In genomic region chr2:96306370-96306769, GRCh38 we compare ENCODE assay signal across 8 cellular contexts. TPM values are rescaled to one million over a fixed set of nuclear protein-coding genes. Genes with fewer than 3 reads are reported as not detected.
DNase-seq lines count a peak whose midpoint lies in the region; ATAC-seq and TF ChIP-seq lines count a peak whose summit lies in the region.

No MANE protein-coding gene starts in this region.

- H3K4me1 ChIP-seq in gastrocnemius medialis (peaks cover 17 to 18% of the 10 kb centered on the region in 2 donors), mucosa of descending colon (ENCODE audit: low read depth) (peaks cover 13% of the 10 kb centered on the region)

- H3K4me3 ChIP-seq in H7 (ENCODE audit: insufficient read depth, low read depth, low read length) (peak overlapping the region; percentile 55), fibroblast of pulmonary artery (replicated peaks; ENCODE audit: low read depth, low read length) (peak overlapping the region; percentile 100), gastrocnemius medialis (peak overlapping the region in 3 of 4 donors; percentile 87 to 95 (median 91)), mucosa of descending colon (no peak overlapping the region)

- H3K9me3 ChIP-seq in gastrocnemius medialis (no peaks in the 10 kb centered on the region), mucosa of descending colon (no peaks in the 10 kb centered on the region)

- peaks cover 25% of the 10 kb centered on the region for H3K36me3 ChIP-seq in H7 (replicated peaks; ENCODE audit: control insufficient read depth, insufficient read depth, low read length)
- H3K36me3 ChIP-seq in gastrocnemius medialis = peaks cover 3 to 22% of the 10 kb centered on the region in 2 donors
- peaks cover 6% of the 10 kb centered on the region for H3K36me3 ChIP-seq in mucosa of descending colon (ENCODE audit: low read depth)

- intact Hi-C loops in gastrocnemius medialis (cut with DNase I; ENCODE audit: low total_unique reads) = loop anchor here (5.0 kb wide), 1 partner anchor 101 kb away; no protein-coding TSS in a partner anchor
- intact Hi-C loops in mucosa of descending colon (cut with DNase I, micrococcal nuclease) = no loop called here

- TF ChIP-seq CTCF in fibroblast of pulmonary artery (IDR thresholded peaks at IDR 0.05; ENCODE audit: low read length, missing control alignments) = no peak
- TF ChIP-seq CTCF in gastrocnemius medialis (IDR thresholded peaks at IDR 0.05 in 4 of 5, conservative IDR thresholded peaks at IDR 0.05 in 1 of 5) = no peak
- no peak for TF ChIP-seq CTCF in mucosa of descending colon (IDR thresholded peaks at IDR 0.05)

- in situ Hi-C loops in gastrocnemius medialis (cut with MboI; ENCODE audit: low sequenced_read_pairs in 4 of 4) = loop anchor here in 2 of 4 donors (25.0 kb wide), 1 partner anchor 206 kb away; the partner anchor contains the start of gene NEURL3 (in 2 of the 2)

- TF ChIP-seq POLR2A in gastrocnemius medialis (IDR thresholded peaks at IDR 0.05) = no peak

- no peak for DNase-seq in H7
- no peak for DNase-seq in fibroblast of pulmonary artery (ENCODE audit: low read depth)
- DNase-seq in gastrocnemius medialis = no peak
- DNase-seq in MV-4-11 (lab: John Stamatoyannopoulos, UW) = no peak
- no peak for DNase-seq in NCI-H2081 treated with DMSO at 0.1 percent for 48 hours (lab: John Stamatoyannopoulos, UW)
- DNase-seq in mucosa of descending colon = no peak

- peak; percentile 3; the same call in 2 of the 3 replicates for ATAC-seq in SK-N-SH treated with all-trans-retinoic acid at 6 μM for 48 hours
- no peak for ATAC-seq in gastrocnemius medialis
- no peak for ATAC-seq in HG03159 (IDR thresholded peaks at IDR 0.05; ENCODE audit: unreplicated experiment)
- no peak for ATAC-seq in mucosa of descending colon

- H3K27ac ChIP-seq in gastrocnemius medialis = peak overlapping the region in 1 of 4 donors; percentile 89

- H3K27me3 ChIP-seq in H7 (ENCODE audit: control insufficient read depth, insufficient read depth, low read length) (no peaks in the 10 kb centered on the region), gastrocnemius medialis (no peaks in the 10 kb centered on the region)

TF ChIP-seq in SK-N-SH treated with all-trans-retinoic acid at 6 μM for 48 hours, 23 proteins besides CTCF, POLR2A, EP300 and RAD21:
- TF ChIP-seq ARNTL (CRISPR knock-in tag; IDR thresholded peaks at IDR 0.05; ENCODE audit: borderline replicate concordance, low read depth) (no peak), GLIS3 (CRISPR knock-in tag; IDR thresholded peaks at IDR 0.05) (no peak), ZNF70 (CRISPR knock-in tag; IDR thresholded peaks at IDR 0.05) (no peak), ISL1 (CRISPR knock-in tag; IDR thresholded peaks at IDR 0.05) (no peak), BACH2 (CRISPR knock-in tag; IDR thresholded peaks at IDR 0.05; ENCODE audit: borderline replicate concordance) (no peak), SNAI2 (CRISPR knock-in tag; IDR thresholded peaks at IDR 0.05) (no peak)
TF ChIP-seq in SK-N-SH treated with all-trans-retinoic acid at 6 μM for 48 hours: peak in this region for 0.

RNA-seq across cellular contexts. Expression of gene SNRNP200, which starts 1.0 kb away (rescaled TPM):
- total RNA-seq in H7 (2014; rRNA removed; shearing (Covaris generic)) = 60.5 and 73.5 TPM in 2 replicates
- 10 to 100 TPM; 51.1 to 89.8 (median 67.4) TPM for total RNA-seq in gastrocnemius medialis
- 100 to 1,000 TPM in 2 of 3 donors, 10 to 100 TPM in 1; 95.8 to 113 (median 106) TPM for total RNA-seq in mucosa of descending colon

RNA-seq across cellular contexts. Expression of gene ITPRIPL1, which starts 18.7 kb away (rescaled TPM):
- total RNA-seq in H7 (2014; rRNA removed; shearing (Covaris generic)) = 8.8 and 9.0 TPM in 2 replicates
- total RNA-seq in gastrocnemius medialis = 1 to 10 TPM in 1 of 4 donors, under 1 TPM in 2, not detected in 1; 0.75 to 2.1 (median 0.82) TPM
- 1 to 10 TPM in 2 of 3 donors, under 1 TPM in 1; 0.43 to 1.4 (median 1.3) TPM for total RNA-seq in mucosa of descending colon

RNA-seq across cellular contexts. Expression of gene NCAPH, which starts 29.2 kb away (rescaled TPM):
- total RNA-seq in H7 (2014; rRNA removed; shearing (Covaris generic)) = 37.2 and 46.4 TPM in 2 replicates
- 1 to 10 TPM in 1 of 4 donors, under 1 TPM in 3; 0.38 to 2.1 (median 0.54) TPM for total RNA-seq in gastrocnemius medialis
- total RNA-seq in mucosa of descending colon = 10 to 100 TPM in 1 of 3 donors, 1 to 10 TPM in 2; 2.8 to 13.4 (median 4.6) TPM

RNA-seq across cellular contexts. Expression of gene CIAO1, which starts 40.3 kb away (rescaled TPM):
- 108 and 111 TPM in 2 replicates for total RNA-seq in H7 (2014; rRNA removed; shearing (Covaris generic))
- total RNA-seq in gastrocnemius medialis = 100 to 1,000 TPM in 1 of 4 donors, 10 to 100 TPM in 3; 73.5 to 102 (median 95.6) TPM
- total RNA-seq in mucosa of descending colon = 10 to 100 TPM; 57.5 to 67.1 (median 60.6) TPM

RNA-seq across cellular contexts. Expression of gene TMEM127, which starts 40.6 kb away (rescaled TPM):
- 13.4 and 13.8 TPM in 2 replicates for total RNA-seq in H7 (2014; rRNA removed; shearing (Covaris generic))
- total RNA-seq in gastrocnemius medialis (10 to 100 TPM; 27.1 to 38.8 (median 30.9) TPM), mucosa of descending colon (100 to 1,000 TPM in 1 of 3 donors, 10 to 100 TPM in 2; 82.3 to 136 (median 87.9) TPM)
